ENCODE assay signal across 1 cellular context in the genomic region with DNA sequence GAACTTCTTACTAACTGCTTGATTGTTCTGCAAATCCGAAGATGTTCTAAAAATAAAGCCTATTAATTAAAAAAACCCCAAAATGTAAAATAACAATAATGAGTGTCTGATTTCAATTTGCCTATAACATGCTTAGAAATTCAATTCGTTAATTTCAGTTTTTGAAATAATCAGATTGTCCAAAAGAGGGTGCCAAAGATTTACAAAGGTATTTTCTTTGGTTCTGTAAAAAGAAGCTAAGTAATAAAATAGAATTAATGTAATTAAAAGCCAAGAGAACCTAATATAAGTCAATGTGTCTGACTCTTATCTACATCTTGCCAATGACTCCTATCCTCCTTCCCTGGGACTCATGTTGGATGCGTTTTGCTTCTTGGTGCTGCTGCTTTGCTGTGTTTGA.
TF ChIP-seq lines count a peak whose summit lies in the region.

No MANE protein-coding gene starts in this region.

TF ChIP-seq in SK-N-SH, 30 proteins besides CTCF, POLR2A, EP300 and RAD21 (continued from another document):
- TF ChIP-seq, protein P1, sequence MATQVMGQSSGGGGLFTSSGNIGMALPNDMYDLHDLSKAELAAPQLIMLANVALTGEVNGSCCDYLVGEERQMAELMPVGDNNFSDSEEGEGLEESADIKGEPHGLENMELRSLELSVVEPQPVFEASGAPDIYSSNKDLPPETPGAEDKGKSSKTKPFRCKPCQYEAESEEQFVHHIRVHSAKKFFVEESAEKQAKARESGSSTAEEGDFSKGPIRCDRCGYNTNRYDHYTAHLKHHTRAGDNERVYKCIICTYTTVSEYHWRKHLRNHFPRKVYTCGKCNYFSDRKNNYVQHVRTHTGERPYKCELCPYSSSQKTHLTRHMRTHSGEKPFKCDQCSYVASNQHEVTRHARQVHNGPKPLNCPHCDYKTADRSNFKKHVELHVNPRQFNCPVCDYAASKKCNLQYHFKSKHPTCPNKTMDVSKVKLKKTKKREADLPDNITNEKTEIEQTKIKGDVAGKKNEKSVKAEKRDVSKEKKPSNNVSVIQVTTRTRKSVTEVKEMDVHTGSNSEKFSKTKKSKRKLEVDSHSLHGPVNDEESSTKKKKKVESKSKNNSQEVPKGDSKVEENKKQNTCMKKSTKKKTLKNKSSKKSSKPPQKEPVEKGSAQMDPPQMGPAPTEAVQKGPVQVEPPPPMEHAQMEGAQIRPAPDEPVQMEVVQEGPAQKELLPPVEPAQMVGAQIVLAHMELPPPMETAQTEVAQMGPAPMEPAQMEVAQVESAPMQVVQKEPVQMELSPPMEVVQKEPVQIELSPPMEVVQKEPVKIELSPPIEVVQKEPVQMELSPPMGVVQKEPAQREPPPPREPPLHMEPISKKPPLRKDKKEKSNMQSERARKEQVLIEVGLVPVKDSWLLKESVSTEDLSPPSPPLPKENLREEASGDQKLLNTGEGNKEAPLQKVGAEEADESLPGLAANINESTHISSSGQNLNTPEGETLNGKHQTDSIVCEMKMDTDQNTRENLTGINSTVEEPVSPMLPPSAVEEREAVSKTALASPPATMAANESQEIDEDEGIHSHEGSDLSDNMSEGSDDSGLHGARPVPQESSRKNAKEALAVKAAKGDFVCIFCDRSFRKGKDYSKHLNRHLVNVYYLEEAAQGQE (IDR thresholded peaks at IDR 0.05; ENCODE audit: low read depth, low read length): no peak
- no peak for TF ChIP-seq ELF1 (IDR thresholded peaks at IDR 0.05)
- TF ChIP-seq RFX5 (IDR thresholded peaks at IDR 0.05; ENCODE audit: low read length): no peak
- TF ChIP-seq, protein P2, sequence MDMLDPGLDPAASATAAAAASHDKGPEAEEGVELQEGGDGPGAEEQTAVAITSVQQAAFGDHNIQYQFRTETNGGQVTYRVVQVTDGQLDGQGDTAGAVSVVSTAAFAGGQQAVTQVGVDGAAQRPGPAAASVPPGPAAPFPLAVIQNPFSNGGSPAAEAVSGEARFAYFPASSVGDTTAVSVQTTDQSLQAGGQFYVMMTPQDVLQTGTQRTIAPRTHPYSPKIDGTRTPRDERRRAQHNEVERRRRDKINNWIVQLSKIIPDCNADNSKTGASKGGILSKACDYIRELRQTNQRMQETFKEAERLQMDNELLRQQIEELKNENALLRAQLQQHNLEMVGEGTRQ (IDR thresholded peaks at IDR 0.05; ENCODE audit: borderline replicate concordance, low read depth, low read length): no peak
- no peak for TF ChIP-seq JUND (IDR thresholded peaks at IDR 0.05)
- TF ChIP-seq GATA2 (CRISPR knock-in tag; IDR thresholded peaks at IDR 0.05): no peak
- no peak for TF ChIP-seq GABPA (IDR thresholded peaks at IDR 0.05; ENCODE audit: low read depth)
- no peak for TF ChIP-seq MXI1 (IDR thresholded peaks at IDR 0.05; ENCODE audit: low read depth, low read length)
- no peak for TF ChIP-seq YY1 (IDR thresholded peaks at IDR 0.05; ENCODE audit: low read depth)
- TF ChIP-seq RXRA (IDR thresholded peaks at IDR 0.05; ENCODE audit: borderline replicate concordance, low read depth): no peak
TF ChIP-seq in SK-N-SH: peak in this region for 0.
